1 cellular context compared by ENCODE assay signal in the genomic region with DNA sequence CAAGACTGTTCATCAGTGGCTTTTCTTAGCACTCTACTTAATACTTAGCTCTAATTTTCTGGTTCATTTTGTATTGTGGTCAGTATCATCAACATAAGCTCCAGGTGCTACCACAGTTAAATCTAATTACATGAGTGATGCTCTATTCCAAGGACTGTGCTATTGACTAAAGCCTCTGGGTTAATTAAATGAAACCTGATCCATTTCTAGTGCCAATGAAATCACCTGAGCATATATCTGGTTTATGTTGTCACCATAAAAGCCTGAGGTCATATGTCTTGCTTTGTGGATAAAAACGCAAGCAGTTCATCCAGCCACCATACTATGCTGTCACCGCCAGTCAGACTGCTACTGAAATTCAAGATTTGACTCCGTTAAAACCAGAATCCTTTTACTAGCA.
TF ChIP-seq lines count a peak whose summit lies in the region.

No MANE protein-coding gene starts in this region.

TF ChIP-seq in HEK293, 187 proteins besides CTCF, POLR2A, EP300 and RAD21 (continued from another document and continues in another):
- peak; percentile 76 for TF ChIP-seq ZBTB1 (tag by site-specific recombination; IDR thresholded peaks at IDR 0.05)
- peak; percentile 75; the same call in 1 of the 2 replicates for TF ChIP-seq BCL11A (tag by site-specific recombination; IDR thresholded peaks at IDR 0.05; ENCODE audit: low read depth)
- no peak for TF ChIP-seq ZNF169 (tag by site-specific recombination; IDR thresholded peaks at IDR 0.05)
- TF ChIP-seq, protein P1, sequence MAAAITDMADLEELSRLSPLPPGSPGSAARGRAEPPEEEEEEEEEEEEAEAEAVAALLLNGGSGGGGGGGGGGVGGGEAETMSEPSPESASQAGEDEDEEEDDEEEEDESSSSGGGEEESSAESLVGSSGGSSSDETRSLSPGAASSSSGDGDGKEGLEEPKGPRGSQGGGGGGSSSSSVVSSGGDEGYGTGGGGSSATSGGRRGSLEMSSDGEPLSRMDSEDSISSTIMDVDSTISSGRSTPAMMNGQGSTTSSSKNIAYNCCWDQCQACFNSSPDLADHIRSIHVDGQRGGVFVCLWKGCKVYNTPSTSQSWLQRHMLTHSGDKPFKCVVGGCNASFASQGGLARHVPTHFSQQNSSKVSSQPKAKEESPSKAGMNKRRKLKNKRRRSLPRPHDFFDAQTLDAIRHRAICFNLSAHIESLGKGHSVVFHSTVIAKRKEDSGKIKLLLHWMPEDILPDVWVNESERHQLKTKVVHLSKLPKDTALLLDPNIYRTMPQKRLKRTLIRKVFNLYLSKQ (tag by site-specific recombination; IDR thresholded peaks at IDR 0.05; ENCODE audit: borderline replicate concordance): no peak
- no peak for TF ChIP-seq ZNF785 (tag by site-specific recombination; IDR thresholded peaks at IDR 0.05)
- peak; percentile 97 for TF ChIP-seq ZNF629 (tag by site-specific recombination; IDR thresholded peaks at IDR 0.05)
- TF ChIP-seq ZNF132 (tag by site-specific recombination; IDR thresholded peaks at IDR 0.05; ENCODE audit: borderline replicate concordance): no peak
- no peak for TF ChIP-seq ZNF571 (tag by site-specific recombination; IDR thresholded peaks at IDR 0.05)
- TF ChIP-seq ZSCAN30 (tag by site-specific recombination; IDR thresholded peaks at IDR 0.05): peak; percentile 42; the same call in 1 of the 2 replicates
- TF ChIP-seq ZNF48 (tag by site-specific recombination; IDR thresholded peaks at IDR 0.05): no peak
- no peak for TF ChIP-seq ZNF701 (tag by site-specific recombination; IDR thresholded peaks at IDR 0.05)
- TF ChIP-seq ZNF214 (tag by site-specific recombination; IDR thresholded peaks at IDR 0.05; ENCODE audit: borderline replicate concordance): no peak
- TF ChIP-seq, protein P2, sequence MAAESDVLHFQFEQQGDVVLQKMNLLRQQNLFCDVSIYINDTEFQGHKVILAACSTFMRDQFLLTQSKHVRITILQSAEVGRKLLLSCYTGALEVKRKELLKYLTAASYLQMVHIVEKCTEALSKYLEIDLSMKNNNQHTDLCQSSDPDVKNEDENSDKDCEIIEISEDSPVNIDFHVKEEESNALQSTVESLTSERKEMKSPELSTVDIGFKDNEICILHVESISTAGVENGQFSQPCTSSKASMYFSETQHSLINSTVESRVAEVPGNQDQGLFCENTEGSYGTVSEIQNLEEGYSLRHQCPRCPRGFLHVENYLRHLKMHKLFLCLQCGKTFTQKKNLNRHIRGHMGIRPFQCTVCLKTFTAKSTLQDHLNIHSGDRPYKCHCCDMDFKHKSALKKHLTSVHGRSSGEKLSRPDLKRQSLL (tag by site-specific recombination; IDR thresholded peaks at IDR 0.05): 0 out of 2 replicates have a peak, but pooled peaks have one; percentile 41
- TF ChIP-seq FEZF1 (tag by site-specific recombination; IDR thresholded peaks at IDR 0.05): peak; percentile 79
- no peak for TF ChIP-seq ZNF626 (tag by site-specific recombination; IDR thresholded peaks at IDR 0.05)
- TF ChIP-seq ZBTB21 (tag by site-specific recombination; IDR thresholded peaks at IDR 0.05): peak; percentile 86
- peak; percentile 27; the same call in 1 of the 2 replicates for TF ChIP-seq ZNF660 (tag by site-specific recombination; IDR thresholded peaks at IDR 0.05)
- TF ChIP-seq ZNF558 (tag by site-specific recombination; IDR thresholded peaks at IDR 0.05): 0 out of 2 replicates have a peak, but pooled peaks have one; percentile 16
- TF ChIP-seq KLF10 (tag by site-specific recombination; IDR thresholded peaks at IDR 0.05): peak; percentile 57; the same call in 1 of the 2 replicates
- TF ChIP-seq, protein P3, sequence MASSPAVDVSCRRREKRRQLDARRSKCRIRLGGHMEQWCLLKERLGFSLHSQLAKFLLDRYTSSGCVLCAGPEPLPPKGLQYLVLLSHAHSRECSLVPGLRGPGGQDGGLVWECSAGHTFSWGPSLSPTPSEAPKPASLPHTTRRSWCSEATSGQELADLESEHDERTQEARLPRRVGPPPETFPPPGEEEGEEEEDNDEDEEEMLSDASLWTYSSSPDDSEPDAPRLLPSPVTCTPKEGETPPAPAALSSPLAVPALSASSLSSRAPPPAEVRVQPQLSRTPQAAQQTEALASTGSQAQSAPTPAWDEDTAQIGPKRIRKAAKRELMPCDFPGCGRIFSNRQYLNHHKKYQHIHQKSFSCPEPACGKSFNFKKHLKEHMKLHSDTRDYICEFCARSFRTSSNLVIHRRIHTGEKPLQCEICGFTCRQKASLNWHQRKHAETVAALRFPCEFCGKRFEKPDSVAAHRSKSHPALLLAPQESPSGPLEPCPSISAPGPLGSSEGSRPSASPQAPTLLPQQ (tag by site-specific recombination; IDR thresholded peaks at IDR 0.05): no peak; the same call in 1 of the 2 replicates
- TF ChIP-seq ZBTB17 (tag by site-specific recombination; IDR thresholded peaks at IDR 0.05): peak; percentile 34; the same call in 1 of the 2 replicates
- TF ChIP-seq GLIS2 (tag by site-specific recombination; IDR thresholded peaks at IDR 0.05): no peak
- TF ChIP-seq, protein P4, sequence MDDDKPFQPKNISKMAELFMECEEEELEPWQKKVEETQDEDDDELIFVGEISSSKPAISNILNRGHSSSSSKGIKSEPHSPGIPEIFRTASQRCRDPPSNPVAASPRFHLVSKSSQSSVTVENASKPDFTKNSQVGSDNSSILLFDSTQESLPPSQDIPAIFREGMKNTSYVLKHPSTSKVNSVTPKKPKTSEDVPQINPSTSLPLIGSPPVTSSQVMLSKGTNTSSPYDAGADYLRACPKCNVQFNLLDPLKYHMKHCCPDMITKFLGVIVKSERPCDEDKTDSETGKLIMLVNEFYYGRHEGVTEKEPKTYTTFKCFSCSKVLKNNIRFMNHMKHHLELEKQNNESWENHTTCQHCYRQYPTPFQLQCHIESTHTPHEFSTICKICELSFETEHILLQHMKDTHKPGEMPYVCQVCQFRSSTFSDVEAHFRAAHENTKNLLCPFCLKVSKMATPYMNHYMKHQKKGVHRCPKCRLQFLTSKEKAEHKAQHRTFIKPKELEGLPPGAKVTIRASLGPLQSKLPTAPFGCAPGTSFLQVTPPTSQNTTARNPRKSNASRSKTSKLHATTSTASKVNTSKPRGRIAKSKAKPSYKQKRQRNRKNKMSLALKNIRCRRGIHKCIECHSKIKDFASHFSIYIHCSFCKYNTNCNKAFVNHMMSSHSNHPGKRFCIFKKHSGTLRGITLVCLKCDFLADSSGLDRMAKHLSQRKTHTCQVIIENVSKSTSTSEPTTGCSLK (tag by site-specific recombination; IDR thresholded peaks at IDR 0.05): no peak
- no peak for TF ChIP-seq ZNF677 (tag by site-specific recombination; IDR thresholded peaks at IDR 0.05)
- no peak for TF ChIP-seq SALL2 (tag by site-specific recombination; IDR thresholded peaks at IDR 0.05; ENCODE audit: borderline replicate concordance)
- peak; percentile 47; the same call in 1 of the 2 replicates for TF ChIP-seq ZNF501 (tag by site-specific recombination; IDR thresholded peaks at IDR 0.05)
- no peak for TF ChIP-seq ZNF416 (tag by site-specific recombination; IDR thresholded peaks at IDR 0.05)
- TF ChIP-seq OSR2 (tag by site-specific recombination; IDR thresholded peaks at IDR 0.05): peak; percentile 98
- no peak for TF ChIP-seq ZNF624 (tag by site-specific recombination; IDR thresholded peaks at IDR 0.05)
- TF ChIP-seq KLF16 (tag by site-specific recombination; IDR thresholded peaks at IDR 0.05): no peak
- TF ChIP-seq ZNF23 (tag by site-specific recombination; IDR thresholded peaks at IDR 0.05; ENCODE audit: borderline replicate concordance): no peak
- peak; percentile 58; the same call in 1 of the 2 replicates for TF ChIP-seq ZEB2 (tag by site-specific recombination; IDR thresholded peaks at IDR 0.05)
- TF ChIP-seq IKZF3 (tag by site-specific recombination; IDR thresholded peaks at IDR 0.05): peak; percentile 63; the same call in 1 of the 2 replicates
- TF ChIP-seq HOXA7 (CRISPR knock-in tag; IDR thresholded peaks at IDR 0.05; ENCODE audit: borderline replicate concordance): no peak
- TF ChIP-seq, protein P5, sequence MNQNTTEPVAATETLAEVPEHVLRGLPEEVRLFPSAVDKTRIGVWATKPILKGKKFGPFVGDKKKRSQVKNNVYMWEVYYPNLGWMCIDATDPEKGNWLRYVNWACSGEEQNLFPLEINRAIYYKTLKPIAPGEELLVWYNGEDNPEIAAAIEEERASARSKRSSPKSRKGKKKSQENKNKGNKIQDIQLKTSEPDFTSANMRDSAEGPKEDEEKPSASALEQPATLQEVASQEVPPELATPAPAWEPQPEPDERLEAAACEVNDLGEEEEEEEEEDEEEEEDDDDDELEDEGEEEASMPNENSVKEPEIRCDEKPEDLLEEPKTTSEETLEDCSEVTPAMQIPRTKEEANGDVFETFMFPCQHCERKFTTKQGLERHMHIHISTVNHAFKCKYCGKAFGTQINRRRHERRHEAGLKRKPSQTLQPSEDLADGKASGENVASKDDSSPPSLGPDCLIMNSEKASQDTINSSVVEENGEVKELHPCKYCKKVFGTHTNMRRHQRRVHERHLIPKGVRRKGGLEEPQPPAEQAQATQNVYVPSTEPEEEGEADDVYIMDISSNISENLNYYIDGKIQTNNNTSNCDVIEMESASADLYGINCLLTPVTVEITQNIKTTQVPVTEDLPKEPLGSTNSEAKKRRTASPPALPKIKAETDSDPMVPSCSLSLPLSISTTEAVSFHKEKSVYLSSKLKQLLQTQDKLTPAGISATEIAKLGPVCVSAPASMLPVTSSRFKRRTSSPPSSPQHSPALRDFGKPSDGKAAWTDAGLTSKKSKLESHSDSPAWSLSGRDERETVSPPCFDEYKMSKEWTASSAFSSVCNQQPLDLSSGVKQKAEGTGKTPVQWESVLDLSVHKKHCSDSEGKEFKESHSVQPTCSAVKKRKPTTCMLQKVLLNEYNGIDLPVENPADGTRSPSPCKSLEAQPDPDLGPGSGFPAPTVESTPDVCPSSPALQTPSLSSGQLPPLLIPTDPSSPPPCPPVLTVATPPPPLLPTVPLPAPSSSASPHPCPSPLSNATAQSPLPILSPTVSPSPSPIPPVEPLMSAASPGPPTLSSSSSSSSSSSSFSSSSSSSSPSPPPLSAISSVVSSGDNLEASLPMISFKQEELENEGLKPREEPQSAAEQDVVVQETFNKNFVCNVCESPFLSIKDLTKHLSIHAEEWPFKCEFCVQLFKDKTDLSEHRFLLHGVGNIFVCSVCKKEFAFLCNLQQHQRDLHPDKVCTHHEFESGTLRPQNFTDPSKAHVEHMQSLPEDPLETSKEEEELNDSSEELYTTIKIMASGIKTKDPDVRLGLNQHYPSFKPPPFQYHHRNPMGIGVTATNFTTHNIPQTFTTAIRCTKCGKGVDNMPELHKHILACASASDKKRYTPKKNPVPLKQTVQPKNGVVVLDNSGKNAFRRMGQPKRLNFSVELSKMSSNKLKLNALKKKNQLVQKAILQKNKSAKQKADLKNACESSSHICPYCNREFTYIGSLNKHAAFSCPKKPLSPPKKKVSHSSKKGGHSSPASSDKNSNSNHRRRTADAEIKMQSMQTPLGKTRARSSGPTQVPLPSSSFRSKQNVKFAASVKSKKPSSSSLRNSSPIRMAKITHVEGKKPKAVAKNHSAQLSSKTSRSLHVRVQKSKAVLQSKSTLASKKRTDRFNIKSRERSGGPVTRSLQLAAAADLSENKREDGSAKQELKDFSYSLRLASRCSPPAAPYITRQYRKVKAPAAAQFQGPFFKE (tag by site-specific recombination; IDR thresholded peaks at IDR 0.05; ENCODE audit: borderline replicate concordance): no peak
- TF ChIP-seq ZNF791 (tag by site-specific recombination; IDR thresholded peaks at IDR 0.05): no peak
- no peak for TF ChIP-seq ZNF837 (tag by site-specific recombination; IDR thresholded peaks at IDR 0.05)
- no peak for TF ChIP-seq ZNF155 (tag by site-specific recombination; IDR thresholded peaks at IDR 0.05)
- no peak for TF ChIP-seq ZIC2 (tag by site-specific recombination; IDR thresholded peaks at IDR 0.05)
- TF ChIP-seq GLI2 (tag by site-specific recombination; IDR thresholded peaks at IDR 0.05; ENCODE audit: borderline replicate concordance, low read depth): 0 out of 2 replicates have a peak, but pooled peaks have one; percentile 41
- no peak for TF ChIP-seq ZNF623 (tag by site-specific recombination; IDR thresholded peaks at IDR 0.05)
- no peak for TF ChIP-seq ZNF768 (tag by site-specific recombination; IDR thresholded peaks at IDR 0.05)
- TF ChIP-seq, protein P6, sequence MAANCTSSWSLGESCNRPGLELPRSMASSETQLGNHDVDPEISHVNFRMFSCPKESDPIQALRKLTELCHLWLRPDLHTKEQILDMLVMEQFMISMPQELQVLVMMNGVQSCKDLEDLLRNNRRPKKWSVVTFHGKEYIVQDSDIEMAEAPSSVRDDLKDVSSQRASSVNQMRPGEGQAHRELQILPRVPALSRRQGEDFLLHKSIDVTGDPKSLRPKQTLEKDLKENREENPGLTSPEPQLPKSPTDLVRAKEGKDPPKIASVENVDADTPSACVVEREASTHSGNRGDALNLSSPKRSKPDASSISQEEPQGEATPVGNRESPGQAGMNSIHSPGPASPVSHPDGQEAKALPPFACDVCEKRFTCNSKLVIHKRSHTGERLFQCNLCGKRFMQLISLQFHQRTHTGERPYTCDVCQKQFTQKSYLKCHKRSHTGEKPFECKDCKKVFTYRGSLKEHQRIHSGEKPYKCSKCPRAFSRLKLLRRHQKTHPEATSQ (tag by site-specific recombination; IDR thresholded peaks at IDR 0.05): no peak
- TF ChIP-seq, protein P7, sequence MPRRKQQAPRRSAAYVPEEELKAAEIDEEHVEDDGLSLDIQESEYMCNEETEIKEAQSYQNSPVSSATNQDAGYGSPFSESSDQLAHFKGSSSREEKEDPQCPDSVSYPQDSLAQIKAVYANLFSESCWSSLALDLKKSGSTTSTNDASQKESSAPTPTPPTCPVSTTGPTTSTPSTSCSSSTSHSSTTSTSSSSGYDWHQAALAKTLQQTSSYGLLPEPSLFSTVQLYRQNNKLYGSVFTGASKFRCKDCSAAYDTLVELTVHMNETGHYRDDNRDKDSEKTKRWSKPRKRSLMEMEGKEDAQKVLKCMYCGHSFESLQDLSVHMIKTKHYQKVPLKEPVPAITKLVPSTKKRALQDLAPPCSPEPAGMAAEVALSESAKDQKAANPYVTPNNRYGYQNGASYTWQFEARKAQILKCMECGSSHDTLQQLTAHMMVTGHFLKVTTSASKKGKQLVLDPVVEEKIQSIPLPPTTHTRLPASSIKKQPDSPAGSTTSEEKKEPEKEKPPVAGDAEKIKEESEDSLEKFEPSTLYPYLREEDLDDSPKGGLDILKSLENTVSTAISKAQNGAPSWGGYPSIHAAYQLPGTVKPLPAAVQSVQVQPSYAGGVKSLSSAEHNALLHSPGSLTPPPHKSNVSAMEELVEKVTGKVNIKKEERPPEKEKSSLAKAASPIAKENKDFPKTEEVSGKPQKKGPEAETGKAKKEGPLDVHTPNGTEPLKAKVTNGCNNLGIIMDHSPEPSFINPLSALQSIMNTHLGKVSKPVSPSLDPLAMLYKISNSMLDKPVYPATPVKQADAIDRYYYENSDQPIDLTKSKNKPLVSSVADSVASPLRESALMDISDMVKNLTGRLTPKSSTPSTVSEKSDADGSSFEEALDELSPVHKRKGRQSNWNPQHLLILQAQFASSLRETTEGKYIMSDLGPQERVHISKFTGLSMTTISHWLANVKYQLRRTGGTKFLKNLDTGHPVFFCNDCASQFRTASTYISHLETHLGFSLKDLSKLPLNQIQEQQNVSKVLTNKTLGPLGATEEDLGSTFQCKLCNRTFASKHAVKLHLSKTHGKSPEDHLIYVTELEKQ (tag by site-specific recombination; IDR thresholded peaks at IDR 0.05; ENCODE audit: borderline replicate concordance): peak; percentile 89; the same call in 1 of the 2 replicates
